Comparison of ENCODE assay signal across 23 cellular contexts in the genomic region with DNA sequence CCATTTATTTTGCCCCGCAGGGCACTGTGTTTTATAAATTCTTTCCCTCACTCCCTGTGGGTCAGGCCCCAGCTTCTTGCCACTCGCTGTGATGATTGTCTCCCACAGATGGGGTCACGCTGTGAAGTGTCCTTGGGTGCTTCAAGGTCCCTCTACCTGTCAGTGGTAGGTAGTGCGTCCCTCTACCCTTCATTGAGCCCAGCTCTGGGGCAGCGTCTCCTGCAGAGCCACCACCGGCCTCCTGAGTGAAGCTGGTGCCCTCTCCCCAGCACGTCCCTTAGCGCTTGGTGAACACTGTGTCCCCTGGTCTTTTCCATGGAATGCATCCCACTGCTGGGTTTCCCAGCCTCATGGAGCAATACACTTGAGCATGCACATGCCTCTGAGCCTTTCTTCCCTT.
A peak's percentile ranks its signal among the peaks of the same experiment; 100 is the strongest.
DNase-seq lines count a peak whose midpoint lies in the region; ATAC-seq, FAIRE-seq and TF ChIP-seq lines count a peak whose summit lies in the region.
"Had no signal": no experiment of that assay in that cellular context is flagged by ENCODE, and none has a peak within 500 bp of the region (broad histone marks: within the 10 kb centered on the region; RNA-seq: fewer than 3 reads in every experiment).

No MANE protein-coding gene starts in this region.

- H3K4me3 ChIP-seq in HCT116 (replicated peaks in 1 of 2; ENCODE audit: low read depth in 1 of 2, low read length in 2 of 2) (no peak overlapping the region), OCI-LY7 (ENCODE audit: low read depth, low read length, poor library complexity, severe bottlenecking) (no peak overlapping the region), HepG2 (replicated peaks in 1 of 3; ENCODE audit: insufficient read depth in 1 of 3, low read depth in 2 of 3, low read length in 3 of 3) (no peak overlapping the region)
- H3K4me3 ChIP-seq: body of pancreas, PC-9, prostate gland had no signal

- TF ChIP-seq EP300 in HepG2 (IDR thresholded peaks at IDR 0.05; ENCODE audit: low read depth in 2 of 2, low read length in 2 of 2) (no peak), HepG2 (CRISPR knock-in tag; IDR thresholded peaks at IDR 0.05; ENCODE audit: borderline replicate concordance) (no peak)

- DNase-seq in HCT116 (ENCODE audit: low read depth, low spot score) (no peak), OCI-LY7 (ENCODE audit: low spot score) (no peak), HepG2 (ENCODE audit: low spot score) (no peak), NCI-H1436 (lab: John Stamatoyannopoulos, UW) (no peak)
- DNase-seq: activated CD4-positive, alpha-beta memory T cell treated with anti-CD3 and anti-CD28 coated beads, Interleukin-2, amount 10 ng/mL, durations not matched to agents 7 days and 5 days; body of pancreas; cerebellar nuclear complex; GDM1; left cardiac atrium; mammary epithelial cell; NCI-H1105 treated with DMSO at 0.1 percent for 48 hours; NCI-H2081 treated with DMSO at 0.1 percent for 48 hours; PC-9; SHP77; SW 1271; trophoblast cell had no signal

- no peaks in the 10 kb centered on the region for H3K36me3 ChIP-seq in HCT116 (ENCODE audit: control insufficient read depth in 1 of 2, insufficient read depth in 2 of 2, low read length in 2 of 2)
- H3K36me3 ChIP-seq in OCI-LY7 (ENCODE audit: insufficient read depth, low read length) = no peaks in the 10 kb centered on the region
- H3K36me3 ChIP-seq in HepG2 (replicated peaks in 1 of 2; ENCODE audit: control insufficient read depth in 1 of 2, insufficient read depth in 2 of 2, low read length in 2 of 2) = no peaks in the 10 kb centered on the region
- H3K36me3 ChIP-seq: neutrophil, prostate gland had no signal

- CTCF ChIA-PET in HCT116 (lab: Charles Lee) = no interaction called here
- CTCF ChIA-PET in OCI-LY7 (lab: Charles Lee; ENCODE audit: unreplicated experiment) = no interaction called here
- CTCF ChIA-PET in HepG2 (lab: Yijun Ruan, JAX; ENCODE audit: low intra/inter-chr PET ratio, low total read pairs) = no interaction called here

- H3K79me2 ChIP-seq in HCT116 (ENCODE audit: insufficient read depth, low read length) (no peaks in the 10 kb centered on the region), OCI-LY7 (ENCODE audit: insufficient read depth, low read depth, low read length) (no peaks in the 10 kb centered on the region), HepG2 (ENCODE audit: insufficient read depth, low read length) (no peaks in the 10 kb centered on the region)

- no peak overlapping the region for H3K9ac ChIP-seq in HCT116 (ENCODE audit: low read length)
- H3K9ac ChIP-seq in HepG2 (ENCODE audit: insufficient read depth, low read depth, low read length) = no peak overlapping the region

- TF ChIP-seq POLR2A in HCT116 (IDR thresholded peaks at IDR 0.05; ENCODE audit: borderline replicate concordance, extremely low read depth, insufficient read depth, insufficient read length) (no peak), HepG2 (IDR thresholded peaks at IDR 0.05; ENCODE audit: insufficient read depth in 1 of 2, low read depth in 2 of 2, low read length in 2 of 2) (no peak)

- POLR2A ChIA-PET in HCT116 (lab: Charles Lee) (no interaction called here), OCI-LY7 (lab: Charles Lee) (no interaction called here), HepG2 (lab: Yijun Ruan, JAX) (no interaction called here)

- H3K9me3 ChIP-seq in HCT116 (ENCODE audit: control insufficient read depth in 1 of 2, insufficient read depth in 1 of 2, low read depth in 1 of 2, low read length in 2 of 2) = no peaks in the 10 kb centered on the region
- H3K9me3 ChIP-seq in OCI-LY7 (ENCODE audit: low read length) = no peaks in the 10 kb centered on the region
- no peaks in the 10 kb centered on the region for H3K9me3 ChIP-seq in HepG2 (ENCODE audit: low read length)
- H3K9me3 ChIP-seq: body of pancreas, neutrophil, prostate gland had no signal

- peak; percentile 77 for ATAC-seq in HCT116
- ATAC-seq in HepG2 = peak; percentile 87
- ATAC-seq in GM21526 (IDR thresholded peaks at IDR 0.05; ENCODE audit: low FRiP score, unreplicated experiment) = no peak
- no peak for ATAC-seq in GM18867 (IDR thresholded peaks at IDR 0.05; ENCODE audit: unreplicated experiment)
- ATAC-seq: body of pancreas, left cardiac atrium had no signal

- WGBS in HepG2 (ENCODE audit: low lambda C conversion rate) = 27% methylated on average over 6 of the region's 8 CpGs

- no peaks in the 10 kb centered on the region for H4K20me1 ChIP-seq in HCT116 (ENCODE audit: insufficient read depth)
- no peaks in the 10 kb centered on the region for H4K20me1 ChIP-seq in OCI-LY7 (ENCODE audit: insufficient read depth, low read length)
- no peaks in the 10 kb centered on the region for H4K20me1 ChIP-seq in HepG2 (ENCODE audit: insufficient read depth, low read length)

- no TSS peak for BruUV-seq in HCT116 (replicated peaks; lab: Mats Ljungman, UMichigan)
- no TSS peak for BruUV-seq in OCI-LY7 (replicated peaks; lab: Mats Ljungman, UMichigan)
- BruUV-seq in HepG2 (replicated peaks; lab: Mats Ljungman, UMichigan) = no TSS peak

- no peak overlapping the region for H2AFZ ChIP-seq in HCT116 (ENCODE audit: low read depth, low read length, poor library complexity, severe bottlenecking)
- H2AFZ ChIP-seq in OCI-LY7 (ENCODE audit: low read length) = no peak overlapping the region
- H2AFZ ChIP-seq in HepG2 (ENCODE audit: low read length) = no peak overlapping the region
- H2AFZ ChIP-seq: PC-9 had no signal

- H3K4me1 ChIP-seq in HCT116 (ENCODE audit: control insufficient read depth in 1 of 2, insufficient read depth in 2 of 2, low read length in 2 of 2) (no peaks in the 10 kb centered on the region), OCI-LY7 (ENCODE audit: insufficient read depth, low read length, poor library complexity, severe bottlenecking) (no peaks in the 10 kb centered on the region), HepG2 (ENCODE audit: insufficient read depth, low read length) (no peaks in the 10 kb centered on the region)
- H3K4me1 ChIP-seq: body of pancreas, prostate gland had no signal

- H3K27ac ChIP-seq in HCT116 (ENCODE audit: low read depth, low read length) (no peak overlapping the region), OCI-LY7 (ENCODE audit: low read depth, low read length, poor library complexity, severe bottlenecking) (no peak overlapping the region), HepG2 (ENCODE audit: extremely low read length, insufficient read depth, low read length) (no peak overlapping the region)
- H3K27ac ChIP-seq: body of pancreas, epithelial cell of prostate, neutrophil, PC-9, prostate gland had no signal

- peak; percentile 39; the same call in 2 of the 3 replicates for TF ChIP-seq CTCF in GM12872 (IDR thresholded peaks at IDR 0.05; ENCODE audit: insufficient read depth, low read depth, low read length)
- 0 out of 6 replicates have a peak, but pooled peaks of 1 of the 3 experiments have one; percentile 31 for TF ChIP-seq CTCF in HCT116 (IDR thresholded peaks at IDR 0.05 in 2 of 3, conservative IDR thresholded peaks at IDR 0.05 in 1 of 3; ENCODE audit: borderline replicate concordance in 1 of 3, insufficient read depth in 1 of 3, low read depth in 2 of 3, low read length in 2 of 3)
- TF ChIP-seq CTCF in OCI-LY7 (conservative IDR thresholded peaks at IDR 0.05; ENCODE audit: low read length) = 0 out of 2 replicates have a peak, but pooled peaks have one; percentile 21
- no peak for TF ChIP-seq CTCF in HepG2 (CRISPR knock-in tag; IDR thresholded peaks at IDR 0.05)

- in situ Hi-C loops in HepG2 (cut with HindIII; ENCODE audit: extremely low pct_ligation_motif_present, low pct_unique_long_range_greater_than_20kb) = no loop called here

- H3K4me2 ChIP-seq in HCT116 (ENCODE audit: low read length) (no peak overlapping the region), OCI-LY7 (ENCODE audit: low read length) (no peak overlapping the region), HepG2 (ENCODE audit: low read depth, low read length) (no peak overlapping the region)
- H3K4me2 ChIP-seq: PC-9 had no signal

- no peaks in the 10 kb centered on the region for H3K27me3 ChIP-seq in HCT116 (ENCODE audit: insufficient read depth, low read length)
- H3K27me3 ChIP-seq in HepG2 (ENCODE audit: control insufficient read depth in 1 of 2, insufficient read depth in 2 of 2, low read length in 2 of 2) = no peaks in the 10 kb centered on the region; a peak in 1 of 5 replicates
- H3K27me3 ChIP-seq: body of pancreas, neutrophil had no signal

- FAIRE-seq in HepG2 (lab: Jason Lieb, UNC) = no peak
- FAIRE-seq: GM12892 had no signal

- TF ChIP-seq RAD21 in HCT116 (IDR thresholded peaks at IDR 0.05; ENCODE audit: low read depth) = 0 out of 2 replicates have a peak, but pooled peaks have one; percentile 15
- TF ChIP-seq RAD21 in HepG2 (CRISPR knock-in tag; IDR thresholded peaks at IDR 0.05) = no peak

- intact Hi-C loops in HCT116 (cut with micrococcal nuclease) (no loop called here), OCI-LY7 (cut with micrococcal nuclease; ENCODE audit: unreplicated experiment) (no loop called here), HepG2 (cut with micrococcal nuclease; ENCODE audit: unreplicated experiment) (no loop called here)

- no peaks in the 10 kb centered on the region for H3K9me2 ChIP-seq in HCT116 (ENCODE audit: insufficient read depth)
- no peaks in the 10 kb centered on the region for H3K9me2 ChIP-seq in OCI-LY7 (ENCODE audit: insufficient read depth, low read length)

- RAD21 ChIA-PET in HCT116 (lab: Charles Lee; ENCODE audit: low non-redundant PET in 1 of 2, low total read pairs in 2 of 2, uncharacterized antibody in 2 of 2, unreplicated experiment in 2 of 2) = no interaction called here

TF ChIP-seq in HCT116, 20 proteins besides CTCF, POLR2A, EP300 and RAD21 (continues in another document):
- no peak for TF ChIP-seq SP1 (IDR thresholded peaks at IDR 0.05; ENCODE audit: low read depth)
- no peak for TF ChIP-seq ELF1 (IDR thresholded peaks at IDR 0.05; ENCODE audit: borderline replicate concordance, low read depth)
- no peak for TF ChIP-seq EZH2phosphoT487 (IDR thresholded peaks at IDR 0.05; ENCODE audit: borderline replicate concordance)
- TF ChIP-seq CEBPB (IDR thresholded peaks at IDR 0.05; ENCODE audit: low read depth) = no peak
- no peak for TF ChIP-seq CBX3 (IDR thresholded peaks at IDR 0.05; ENCODE audit: low read depth)
- TF ChIP-seq, protein P1, sequence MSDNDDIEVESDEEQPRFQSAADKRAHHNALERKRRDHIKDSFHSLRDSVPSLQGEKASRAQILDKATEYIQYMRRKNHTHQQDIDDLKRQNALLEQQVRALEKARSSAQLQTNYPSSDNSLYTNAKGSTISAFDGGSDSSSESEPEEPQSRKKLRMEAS (IDR thresholded peaks at IDR 0.05) = no peak

Comparison
In these comparisons a context has a peak if more than half of its experiments do, and no peak if none do; other contexts are left out.
1. ATAC-seq: peak in HCT116 (single experiment) and HepG2 (single experiment); none in GM21526 (single experiment) and GM18867 (single experiment).